In genomic region chr7:97573065-97573464, GRCh38 we compare ENCODE assay signal across 17 cellular contexts.
DNase-seq lines count a peak whose midpoint lies in the region; ATAC-seq and TF ChIP-seq lines count a peak whose summit lies in the region.
"Had no signal": no experiment of that assay in that cellular context is flagged by ENCODE, and none has a peak within 500 bp of the region (broad histone marks: within the 10 kb centered on the region; RNA-seq: fewer than 3 reads in every experiment).

No MANE protein-coding gene starts in this region.

- no peak overlapping the region for H3K27ac ChIP-seq in neural progenitor cell
- H3K27ac ChIP-seq: 22Rv1; A549; BLaER1 treated with 17β-estradiol and CSF1 and Interleukin-3, amounts not matched to agents 10 nM and 100 nM; C4-2B had no signal

- H3K27ac Mint-ChIP-seq in neural progenitor cell: no peak overlapping the region
- H3K27ac Mint-ChIP-seq: B cell; CD4-positive, alpha-beta T cell; CD8-positive, alpha-beta T cell had no signal

- peaks cover 14% of the 10 kb centered on the region for H3K4me1 Mint-ChIP-seq in neural progenitor cell
- H3K4me1 Mint-ChIP-seq: B cell had no signal

- no peak overlapping the region for H2AFZ ChIP-seq in neural progenitor cell (replicated peaks)

- H3K79me2 ChIP-seq in neural progenitor cell (ENCODE audit: low read depth): no peaks in the 10 kb centered on the region

- TF ChIP-seq CTCF in neural progenitor cell (IDR thresholded peaks at IDR 0.05): no peak

- H3K27me3 Mint-ChIP-seq in neural progenitor cell (ENCODE audit: insufficient read depth, low read depth): peaks cover 2% of the 10 kb centered on the region
- H3K27me3 Mint-ChIP-seq: B cell; CD4-positive, alpha-beta T cell had no signal

- no peak overlapping the region for H3K4me3 Mint-ChIP-seq in neural progenitor cell
- H3K4me3 Mint-ChIP-seq: B cell; CD4-positive, alpha-beta T cell; CD8-positive, alpha-beta T cell had no signal

- H3K9me3 ChIP-seq in neural progenitor cell (ENCODE audit: low read depth): no peaks in the 10 kb centered on the region
- H3K9me3 ChIP-seq: A549; BLaER1 treated with 17β-estradiol and CSF1 and Interleukin-3, amounts not matched to agents 10 nM and 100 nM; Caco-2 had no signal

- H3K9me3 Mint-ChIP-seq in neural progenitor cell: peaks cover 2% of the 10 kb centered on the region
- H3K9me3 Mint-ChIP-seq: CD4-positive, alpha-beta T cell; CD8-positive, alpha-beta T cell had no signal

- DNase-seq in NCI-H2227 (lab: John Stamatoyannopoulos, UW; ENCODE audit: unreplicated experiment) (peak; percentile 34), NCI-H2227 treated with DMSO at 0.1 percent for 48 hours (lab: John Stamatoyannopoulos, UW) (no peak), neural progenitor cell (ENCODE audit: low spot score) (peak; percentile 17)
- DNase-seq in NK-92 treated with Interleukin-12 subunit alpha and Interleukin-12 subunit beta, amount 100 ng/mL, for 24 hours (lab: John Stamatoyannopoulos, UW): no peak
- DNase-seq: AML-193; Caco-2; Calu3; CD4-positive, alpha-beta T cell; CD8-positive, alpha-beta T cell; DMS79 treated with DMSO at 0.1 percent for 48 hours; GF-D8 had no signal

- no peaks in the 10 kb centered on the region for H4K20me1 ChIP-seq in neural progenitor cell (ENCODE audit: low read depth)
- H4K20me1 ChIP-seq: BLaER1 treated with 17β-estradiol and CSF1 and Interleukin-3, amounts not matched to agents 10 nM and 100 nM had no signal

- no peak for ATAC-seq in GM21515 (IDR thresholded peaks at IDR 0.05; ENCODE audit: unreplicated experiment)
- ATAC-seq: A549; CD8-positive, alpha-beta T cell had no signal

- H3K36me3 ChIP-seq in neural progenitor cell: no peaks in the 10 kb centered on the region
- H3K36me3 ChIP-seq: BLaER1 treated with 17β-estradiol and CSF1 and Interleukin-3, amounts not matched to agents 10 nM and 100 nM had no signal

- H3K36me3 Mint-ChIP-seq in neural progenitor cell: no peaks in the 10 kb centered on the region
- H3K36me3 Mint-ChIP-seq: CD8-positive, alpha-beta T cell had no signal

- H3K4me3 ChIP-seq in neural progenitor cell: no peak overlapping the region
- H3K4me3 ChIP-seq: A549; BLaER1 treated with 17β-estradiol and CSF1 and Interleukin-3, amounts not matched to agents 10 nM and 100 nM had no signal

- no peak overlapping the region for H3K9ac ChIP-seq in neural progenitor cell
- H3K9ac ChIP-seq: BLaER1 treated with 17β-estradiol and CSF1 and Interleukin-3, amounts not matched to agents 10 nM and 100 nM had no signal

- peaks cover 8% of the 10 kb centered on the region for H3K4me1 ChIP-seq in neural progenitor cell
- H3K4me1 ChIP-seq: A549, Caco-2 had no signal

- no peaks in the 10 kb centered on the region for H3F3A ChIP-seq in neural progenitor cell (ENCODE audit: low read depth)

- no peaks in the 10 kb centered on the region for H3K27me3 ChIP-seq in neural progenitor cell
- H3K27me3 ChIP-seq: BLaER1 treated with 17β-estradiol and CSF1 and Interleukin-3, amounts not matched to agents 10 nM and 100 nM had no signal

- no peak overlapping the region for H3K4me2 ChIP-seq in neural progenitor cell
- H3K4me2 ChIP-seq: A549; BLaER1 treated with 17β-estradiol and CSF1 and Interleukin-3, amounts not matched to agents 10 nM and 100 nM had no signal

Comparison
In these comparisons a context has a peak if more than half of its experiments do, and no peak if none do; other contexts are left out.
1. DNase-seq: peak in NCI-H2227 (single experiment) and neural progenitor cell (single experiment); none in NCI-H2227 treated with DMSO at 0.1 percent for 48 hours (single experiment) and NK-92 treated with Interleukin-12 subunit alpha and Interleukin-12 subunit beta, amount 100 ng/mL, for 24 hours (single experiment).